Comparison of ENCODE assay signal across 29 cellular contexts in genomic region chr3:126818696-126819095, GRCh38.
"Had no signal": no experiment of that assay in that cellular context is flagged by ENCODE, and none has a peak within 500 bp of the region (broad histone marks: within the 10 kb centered on the region; RNA-seq: fewer than 3 reads in every experiment).

No MANE protein-coding gene starts in this region.

- FAIRE-seq: colon, islet of Langerhans had no signal

- H3K27me3 Mint-ChIP-seq: naive thymus-derived CD4-positive, alpha-beta T cell; progenitor cell of endocrine pancreas; stimulated activated naive CD8-positive, alpha-beta T cell treated with anti-CD3 and anti-CD28 coated beads, Interleukin-15, amount 100 ng/mL, for 72 hours had no signal

- H3K4me2 ChIP-seq: smooth muscle cell had no signal

- H3K27ac Mint-ChIP-seq: mesothelial cell of epicardium; naive thymus-derived CD4-positive, alpha-beta T cell; nephron; progenitor cell of endocrine pancreas; stimulated activated naive CD8-positive, alpha-beta T cell treated with anti-CD3 and anti-CD28 coated beads, Interleukin-15, amount 100 ng/mL, for 72 hours had no signal

- ATAC-seq: gastrocnemius medialis; heart left ventricle; left cardiac atrium; left lung; mucosa of descending colon; naive thymus-derived CD4-positive, alpha-beta T cell; right lobe of liver; stimulated activated naive CD8-positive, alpha-beta T cell treated with anti-CD3 and anti-CD28 coated beads, Interleukin-15, amount 100 ng/mL, for 72 hours; upper lobe of right lung had no signal

- DNase-seq: dorsolateral prefrontal cortex; effector CD4-positive, alpha-beta T cell; foreskin fibroblast; gastrocnemius medialis; heart left ventricle; hippocampal formation; left cardiac atrium; left lung; mesenchymal stem cell; mucosa of descending colon; naive thymus-derived CD4-positive, alpha-beta T cell; right lobe of liver; stimulated activated CD4-positive, alpha-beta T cell treated with anti-CD3 and anti-CD28 coated beads, Interleukin-12 subunit alpha, Interleukin-12 subunit beta, amount 100 ng/mL, for 4 hours; stimulated activated CD4-positive, alpha-beta T cell treated with anti-CD3 and anti-CD28 coated beads, Interleukin-1b, Interleukin-23, amount 100 ng/mL, for 48 hours; stimulated activated CD4-positive, alpha-beta T cell treated with anti-CD3 and anti-CD28 coated beads, Interleukin-4, amount 100 ng/mL, for 1 hour; stimulated activated CD8-positive, alpha-beta memory T cell treated with anti-CD3 and anti-CD28 coated beads, Interleukin-4, amount 100 ng/mL, for 48 hours; stimulated activated naive CD4-positive, alpha-beta T cell; stimulated activated naive CD8-positive, alpha-beta T cell treated with anti-CD3 and anti-CD28 coated beads, Interleukin-15, amount 100 ng/mL, for 72 hours; transverse colon; upper lobe of right lung; uterus had no signal

- H3K36me3 ChIP-seq: gastrocnemius medialis, heart left ventricle, left lung, right lobe of liver, suprapubic skin, transverse colon, upper lobe of right lung, uterus had no signal

- H3K4me3 ChIP-seq: dorsolateral prefrontal cortex, gastrocnemius medialis, heart left ventricle, left lung, mucosa of descending colon, right lobe of liver, smooth muscle cell, suprapubic skin, transverse colon, upper lobe of right lung, uterus had no signal

- H3K27me3 ChIP-seq: dorsolateral prefrontal cortex, gastrocnemius medialis, heart left ventricle, left lung, right lobe of liver, suprapubic skin, transverse colon, upper lobe of right lung, uterus had no signal

- H3K27ac ChIP-seq: gastrocnemius medialis, heart left ventricle, left lung, parathyroid adenoma, right lobe of liver, suprapubic skin, transverse colon, upper lobe of right lung, uterus had no signal

- H3K9ac ChIP-seq: parathyroid adenoma had no signal

- H3K4me3 Mint-ChIP-seq: mesothelial cell of epicardium; naive thymus-derived CD4-positive, alpha-beta T cell; nephron; stimulated activated naive CD8-positive, alpha-beta T cell treated with anti-CD3 and anti-CD28 coated beads, Interleukin-15, amount 100 ng/mL, for 72 hours had no signal

- H3K9me3 ChIP-seq: gastrocnemius medialis, heart left ventricle, left lung, mucosa of descending colon, right lobe of liver, suprapubic skin, transverse colon, upper lobe of right lung, uterus had no signal

- H2AFZ ChIP-seq: parathyroid adenoma had no signal

- H3K4me1 ChIP-seq: right lobe of liver, uterus had no signal
